Comparison of ENCODE assay signal across 1 cellular context in genomic region chr11:47552086-47552580, GRCh38.
TF ChIP-seq lines count a peak whose summit lies in the region.

No MANE protein-coding gene starts in this region.

TF ChIP-seq in GM12891, 5 proteins besides CTCF, POLR2A, EP300 and RAD21 (continued from another document):
- no peak for TF ChIP-seq POU2F2 (IDR thresholded peaks at IDR 0.05; ENCODE audit: low read depth, low read length)
